Comparison of ENCODE assay signal across 8 cellular contexts in genomic region chr3:129596194-129597086, GRCh38. TPM values are rescaled to one million over a fixed set of nuclear protein-coding genes. Genes with fewer than 3 reads are reported as not detected.
DNase-seq lines count a peak whose midpoint lies in the region; ATAC-seq, FAIRE-seq and TF ChIP-seq lines count a peak whose summit lies in the region.

No MANE protein-coding gene starts in this region.

- H3K27me3 Mint-ChIP-seq in activated naive CD4-positive, alpha-beta T cell treated with anti-CD3 and anti-CD28 coated beads for 36 hours (ENCODE audit: low read depth): peaks cover 5% of the 10 kb centered on the region
- peaks cover 0 to 11% (median 5%) of the 10 kb centered on the region in 5 donors for H3K27me3 Mint-ChIP-seq in naive thymus-derived CD8-positive, alpha-beta T cell

- CTCF ChIA-PET in activated naive CD4-positive, alpha-beta T cell treated with anti-CD3 and anti-CD28 coated beads for 36 hours (lab: Charles Lee): interaction anchor here (0.6 to 1.2 kb wide), 3 partner anchors 10 to 213 kb away, joined by 3 read pairs; no protein-coding TSS in a partner anchor
- CTCF ChIA-PET in HEK293T (lab: Yijun Ruan, JAX): no interaction called here

- H3K4me1 Mint-ChIP-seq in activated naive CD4-positive, alpha-beta T cell treated with anti-CD3 and anti-CD28 coated beads for 36 hours (ENCODE audit: low read depth): peaks cover 15% of the 10 kb centered on the region
- peaks cover 17 to 65% (median 29%) of the 10 kb centered on the region in 4 donors for H3K4me1 Mint-ChIP-seq in naive thymus-derived CD8-positive, alpha-beta T cell

- H3K4me1 ChIP-seq in ovary (ENCODE audit: insufficient read depth): peaks cover 53% of the 10 kb centered on the region

- no peak for FAIRE-seq in H54 (lab: Jason Lieb, UNC)

- TF ChIP-seq CTCF in ovary (IDR thresholded peaks at IDR 0.05): no peak

- H3K36me3 Mint-ChIP-seq in activated naive CD4-positive, alpha-beta T cell treated with anti-CD3 and anti-CD28 coated beads for 36 hours (ENCODE audit: low read depth): no peaks in the 10 kb centered on the region
- no peaks in the 10 kb centered on the region for H3K36me3 Mint-ChIP-seq in naive thymus-derived CD8-positive, alpha-beta T cell

- no peak overlapping the region for H3K27ac Mint-ChIP-seq in activated naive CD4-positive, alpha-beta T cell treated with anti-CD3 and anti-CD28 coated beads for 36 hours
- H3K27ac Mint-ChIP-seq in naive thymus-derived CD8-positive, alpha-beta T cell: no peak overlapping the region

- intact Hi-C loops in ovary (cut with DNase I): loop anchor here in 1 of 4 donors (5.0 kb wide), 1 partner anchor 34 kb away; no protein-coding TSS in a partner anchor
- intact Hi-C loops in activated naive CD4-positive, alpha-beta T cell treated with anti-CD3 and anti-CD28 coated beads for 36 hours (cut with micrococcal nuclease): no loop called here

- no peaks in the 10 kb centered on the region for H3K27me3 ChIP-seq in ovary

- H3K27ac ChIP-seq in ovary: peak overlapping the region; percentile 30 to 74

- no peak overlapping the region for H3K4me3 Mint-ChIP-seq in activated naive CD4-positive, alpha-beta T cell treated with anti-CD3 and anti-CD28 coated beads for 36 hours
- H3K4me3 Mint-ChIP-seq in naive thymus-derived CD8-positive, alpha-beta T cell: no peak overlapping the region

- no peaks in the 10 kb centered on the region for H3K36me3 ChIP-seq in ovary

- 18 to 22% (median 19%) methylated on average over 26 to 27 of the region's 27 CpGs for WGBS in ovary, 3 donors

- no peaks in the 10 kb centered on the region for H3K9me3 ChIP-seq in ovary

- peak; percentile 67 for DNase-seq in H54 (ENCODE audit: insufficient read length, low spot score)
- DNase-seq in SKM-1 treated with dmso at 0.1 percent for 144 hours (lab: John Stamatoyannopoulos, UW; ENCODE audit: unreplicated experiment): peak; percentile 59
- DNase-seq in globus pallidus (ENCODE audit: low spot score): peak; percentile 97
- DNase-seq in ovary: peak; percentile 87 to 93 (median 89)
- no peak for DNase-seq in activated naive CD4-positive, alpha-beta T cell treated with anti-CD3 and anti-CD28 coated beads for 36 hours
- DNase-seq in HEK293T (ENCODE audit: extremely low spot score): no peak
- DNase-seq in naive thymus-derived CD8-positive, alpha-beta T cell: no peak

- ATAC-seq in HG02759 (IDR thresholded peaks at IDR 0.05; ENCODE audit: unreplicated experiment): no peak
- no peak for ATAC-seq in naive thymus-derived CD8-positive, alpha-beta T cell

- peak; percentile 25; the same call in 1 of the 2 replicates for TF ChIP-seq POLR2A in H54 (IDR thresholded peaks at IDR 0.05; ENCODE audit: low read depth, low read length)
- TF ChIP-seq POLR2A in ovary (IDR thresholded peaks at IDR 0.05): no peak

- POLR2A ChIA-PET in HEK293T (lab: Yijun Ruan, JAX): interaction anchor here (0.9 kb wide), 1 partner anchor 30 kb away, joined by 3 read pairs; no protein-coding TSS in a partner anchor
- POLR2A ChIA-PET in naive thymus-derived CD8-positive, alpha-beta T cell (lab: Charles Lee): interaction anchor here (1.2 to 1.5 kb wide), 2 partner anchors 20 to 21 kb away, joined by 3 to 10 read pairs; no protein-coding TSS in a partner anchor

- H3K4me3 ChIP-seq in ovary: no peak overlapping the region

- no peak for TF ChIP-seq EP300 in ovary (IDR thresholded peaks at IDR 0.05)

- H3K9me3 Mint-ChIP-seq in activated naive CD4-positive, alpha-beta T cell treated with anti-CD3 and anti-CD28 coated beads for 36 hours: no peaks in the 10 kb centered on the region
- H3K9me3 Mint-ChIP-seq in naive thymus-derived CD8-positive, alpha-beta T cell: no peaks in the 10 kb centered on the region

TF ChIP-seq in HEK293T, 16 proteins besides CTCF, POLR2A, EP300 and RAD21:
- TF ChIP-seq HDGF (IDR thresholded peaks at IDR 0.05; ENCODE audit: borderline replicate concordance): no peak
- no peak for TF ChIP-seq TARDBP (IDR thresholded peaks at IDR 0.05)
- no peak for TF ChIP-seq FOXK2 (IDR thresholded peaks at IDR 0.05)
- no peak for TF ChIP-seq FOXM1 (IDR thresholded peaks at IDR 0.05; ENCODE audit: borderline replicate concordance)
- TF ChIP-seq ELF4 (IDR thresholded peaks at IDR 0.05): no peak
- no peak for TF ChIP-seq L3MBTL2 (conservative IDR thresholded peaks at IDR 0.05)
- TF ChIP-seq NFRKB (IDR thresholded peaks at IDR 0.05): no peak
- TF ChIP-seq SUZ12 (IDR thresholded peaks at IDR 0.05): no peak
- no peak for TF ChIP-seq LEF1 (IDR thresholded peaks at IDR 0.05; ENCODE audit: borderline replicate concordance)
- no peak for TF ChIP-seq FOXA1 (IDR thresholded peaks at IDR 0.05)
- TF ChIP-seq BHLHE40 (IDR thresholded peaks at IDR 0.05; ENCODE audit: borderline replicate concordance): no peak
- no peak for TF ChIP-seq SP1 (IDR thresholded peaks at IDR 0.05)
- TF ChIP-seq PKNOX1 (IDR thresholded peaks at IDR 0.05): no peak
- no peak for TF ChIP-seq ARNT (IDR thresholded peaks at IDR 0.05)
- TF ChIP-seq ZNF384 (IDR thresholded peaks at IDR 0.05): no peak
- no peak for TF ChIP-seq CTBP1 (IDR thresholded peaks at IDR 0.05; ENCODE audit: borderline replicate concordance)
TF ChIP-seq in HEK293T: peak in this region for 0.

RNA-seq across cellular contexts. Expression of gene PLXND1, which starts 10.0 kb away (rescaled TPM):
- 100 to 1,000 TPM in 1 of 7 donors, 10 to 100 TPM in 6; 21.6 to 111 (median 57.1) TPM for total RNA-seq in ovary
- 100 to 1,000 TPM in 1 of 2 donors, 10 to 100 TPM in 1; 55.2 to 120 TPM for polyA plus RNA-seq in ovary
- 1 to 10 TPM; 5.1 to 6.2 TPM for total RNA-seq in activated naive CD4-positive, alpha-beta T cell treated with anti-CD3 and anti-CD28 coated beads for 36 hours
- 10 to 100 TPM in 1 of 2 experiments, 1 to 10 TPM in 1; 7.4 to 11.3 TPM for total RNA-seq in naive thymus-derived CD8-positive, alpha-beta T cell
- 1 to 10 TPM in 1 of 3 donors, under 1 TPM in 2; 0.25 to 1.2 (median 0.30) TPM for polyA plus RNA-seq in naive thymus-derived CD8-positive, alpha-beta T cell

RNA-seq across cellular contexts. Expression of gene H1-8, which starts 53.5 kb away (rescaled TPM):
- not detected for total RNA-seq in ovary
- under 1 TPM in 1 of 2 donors, not detected in 1; 0.27 TPM for polyA plus RNA-seq in ovary
- total RNA-seq in activated naive CD4-positive, alpha-beta T cell treated with anti-CD3 and anti-CD28 coated beads for 36 hours: not detected
- not detected for total RNA-seq in naive thymus-derived CD8-positive, alpha-beta T cell
- polyA plus RNA-seq in naive thymus-derived CD8-positive, alpha-beta T cell: not detected

Comparison
In these comparisons a context has a peak if more than half of its experiments do, and no peak if none do; other contexts are left out.
1. DNase-seq: peak in H54 (single experiment), SKM-1 treated with dmso at 0.1 percent for 144 hours (single experiment), globus pallidus (single experiment) and ovary (5 of 5); none in activated naive CD4-positive, alpha-beta T cell treated with anti-CD3 and anti-CD28 coated beads for 36 hours (single experiment), HEK293T (single experiment) and naive thymus-derived CD8-positive, alpha-beta T cell (0 of 10).